ENCODE assay signal across 1 cellular context in the genomic region with DNA sequence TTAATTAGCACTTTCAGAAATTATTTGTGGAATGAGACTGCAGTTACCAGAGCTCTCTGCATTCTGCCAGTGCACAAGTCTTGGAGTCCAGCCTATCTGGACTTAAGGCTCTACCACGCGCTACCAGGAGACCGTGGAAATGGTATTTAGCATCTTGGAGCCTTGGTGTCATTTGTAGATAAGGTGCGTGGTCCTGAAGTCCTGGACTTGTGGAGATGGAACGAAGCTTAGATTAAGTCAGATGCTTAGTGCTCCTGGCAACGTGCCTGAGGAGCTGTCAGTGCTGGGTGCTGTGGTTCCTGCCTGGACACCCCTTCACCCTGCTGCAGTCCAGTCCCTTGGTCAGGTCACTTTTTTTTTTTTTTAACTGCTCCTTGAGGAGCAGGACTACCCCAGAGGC.
TF ChIP-seq lines count a peak whose summit lies in the region.

No MANE protein-coding gene starts in this region.

TF ChIP-seq in K562, 482 proteins besides CTCF, POLR2A, EP300 and RAD21 (continued from another document and continues in another):
- TF ChIP-seq, protein P1, sequence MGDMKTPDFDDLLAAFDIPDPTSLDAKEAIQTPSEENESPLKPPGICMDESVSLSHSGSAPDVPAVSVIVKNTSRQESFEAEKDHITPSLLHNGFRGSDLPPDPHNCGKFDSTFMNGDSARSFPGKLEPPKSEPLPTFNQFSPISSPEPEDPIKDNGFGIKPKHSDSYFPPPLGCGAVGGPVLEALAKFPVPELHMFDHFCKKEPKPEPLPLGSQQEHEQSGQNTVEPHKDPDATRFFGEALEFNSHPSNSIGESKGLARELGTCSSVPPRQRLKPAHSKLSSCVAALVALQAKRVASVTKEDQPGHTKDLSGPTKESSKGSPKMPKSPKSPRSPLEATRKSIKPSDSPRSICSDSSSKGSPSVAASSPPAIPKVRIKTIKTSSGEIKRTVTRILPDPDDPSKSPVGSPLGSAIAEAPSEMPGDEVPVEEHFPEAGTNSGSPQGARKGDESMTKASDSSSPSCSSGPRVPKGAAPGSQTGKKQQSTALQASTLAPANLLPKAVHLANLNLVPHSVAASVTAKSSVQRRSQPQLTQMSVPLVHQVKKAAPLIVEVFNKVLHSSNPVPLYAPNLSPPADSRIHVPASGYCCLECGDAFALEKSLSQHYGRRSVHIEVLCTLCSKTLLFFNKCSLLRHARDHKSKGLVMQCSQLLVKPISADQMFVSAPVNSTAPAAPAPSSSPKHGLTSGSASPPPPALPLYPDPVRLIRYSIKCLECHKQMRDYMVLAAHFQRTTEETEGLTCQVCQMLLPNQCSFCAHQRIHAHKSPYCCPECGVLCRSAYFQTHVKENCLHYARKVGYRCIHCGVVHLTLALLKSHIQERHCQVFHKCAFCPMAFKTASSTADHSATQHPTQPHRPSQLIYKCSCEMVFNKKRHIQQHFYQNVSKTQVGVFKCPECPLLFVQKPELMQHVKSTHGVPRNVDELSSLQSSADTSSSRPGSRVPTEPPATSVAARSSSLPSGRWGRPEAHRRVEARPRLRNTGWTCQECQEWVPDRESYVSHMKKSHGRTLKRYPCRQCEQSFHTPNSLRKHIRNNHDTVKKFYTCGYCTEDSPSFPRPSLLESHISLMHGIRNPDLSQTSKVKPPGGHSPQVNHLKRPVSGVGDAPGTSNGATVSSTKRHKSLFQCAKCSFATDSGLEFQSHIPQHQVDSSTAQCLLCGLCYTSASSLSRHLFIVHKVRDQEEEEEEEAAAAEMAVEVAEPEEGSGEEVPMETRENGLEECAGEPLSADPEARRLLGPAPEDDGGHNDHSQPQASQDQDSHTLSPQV (IDR thresholded peaks at IDR 0.05), result peak; percentile 91
- TF ChIP-seq ZBTB17 (CRISPR knock-in tag; IDR thresholded peaks at IDR 0.05) (no peak), TBL1XR1 (IDR thresholded peaks at IDR 0.05; ENCODE audit: low read length in 2 of 2) (peak in 1 of 2 experiments; percentile 62; a peak in 2 of 4 replicates), ARID1B (IDR thresholded peaks at IDR 0.05) (peak; percentile 93), MBD2 (IDR thresholded peaks at IDR 0.05; ENCODE audit: borderline replicate concordance, low read depth) (peak; percentile 33; the same call in 1 of the 2 replicates), MTA3 (IDR thresholded peaks at IDR 0.05; ENCODE audit: borderline replicate concordance) (peak; percentile 76; the same call in 1 of the 2 replicates), SMARCC2 (IDR thresholded peaks at IDR 0.05; ENCODE audit: low read depth) (peak; percentile 53), CCNT2 (IDR thresholded peaks at IDR 0.05; ENCODE audit: borderline replicate concordance, extremely low read depth, insufficient read length, low read depth, low read length) (peak; percentile 59), SMAD4 (CRISPR knock-in tag; conservative IDR thresholded peaks at IDR 0.05) (peak; percentile 61), ZEB2 (IDR thresholded peaks at IDR 0.05) (peak; percentile 77; the same call in 1 of the 2 replicates), HSF4 (CRISPR knock-in tag; IDR thresholded peaks at IDR 0.05; ENCODE audit: borderline replicate concordance) (no peak), STAT5A (IDR thresholded peaks at IDR 0.05; ENCODE audit: borderline replicate concordance, low read length) (peak; percentile 73), CREM (IDR thresholded peaks at IDR 0.05; ENCODE audit: low read depth) (peak; percentile 48; the same call in 1 of the 2 replicates), MYC (IDR thresholded peaks at IDR 0.05; ENCODE audit: low read depth, low read length) (peak; percentile 42; the same call in 1 of the 2 replicates), MYC (CRISPR knock-in tag; IDR thresholded peaks at IDR 0.05; ENCODE audit: borderline replicate concordance, low read depth) (no peak), THRAP3 (IDR thresholded peaks at IDR 0.05; ENCODE audit: borderline replicate concordance) (no peak), FOXM1 (IDR thresholded peaks at IDR 0.05; ENCODE audit: low read depth) (0 out of 2 replicates have a peak, but pooled peaks have one; percentile 49), FOXM1 (CRISPR knock-in tag; IDR thresholded peaks at IDR 0.05; ENCODE audit: low read depth) (no peak), IFI16 (CRISPR knock-in tag; IDR thresholded peaks at IDR 0.05) (no peak), U2AF1 (optimal IDR thresholded peaks at IDR 0.05; ENCODE audit: low read depth, low read length) (no peak), ZC3H4 (CRISPR knock-in tag; IDR thresholded peaks at IDR 0.05; ENCODE audit: borderline replicate concordance) (no peak), ZNF324 (CRISPR knock-in tag; IDR thresholded peaks at IDR 0.05) (no peak), CBX2 (IDR thresholded peaks at IDR 0.05; ENCODE audit: insufficient read depth, low read length, poor library complexity, severe bottlenecking) (no peak), CREB1 (IDR thresholded peaks at IDR 0.05) (0 out of 2 replicates have a peak, but pooled peaks have one; percentile 26), CREB1 (CRISPR knock-in tag; IDR thresholded peaks at IDR 0.05) (no peak), ZNF583 (CRISPR knock-in tag; IDR thresholded peaks at IDR 0.05) (peak; percentile 36; the same call in 1 of the 2 replicates), CHCHD3 (CRISPR knock-in tag; IDR thresholded peaks at IDR 0.05) (no peak)
- TF ChIP-seq, protein P2, sequence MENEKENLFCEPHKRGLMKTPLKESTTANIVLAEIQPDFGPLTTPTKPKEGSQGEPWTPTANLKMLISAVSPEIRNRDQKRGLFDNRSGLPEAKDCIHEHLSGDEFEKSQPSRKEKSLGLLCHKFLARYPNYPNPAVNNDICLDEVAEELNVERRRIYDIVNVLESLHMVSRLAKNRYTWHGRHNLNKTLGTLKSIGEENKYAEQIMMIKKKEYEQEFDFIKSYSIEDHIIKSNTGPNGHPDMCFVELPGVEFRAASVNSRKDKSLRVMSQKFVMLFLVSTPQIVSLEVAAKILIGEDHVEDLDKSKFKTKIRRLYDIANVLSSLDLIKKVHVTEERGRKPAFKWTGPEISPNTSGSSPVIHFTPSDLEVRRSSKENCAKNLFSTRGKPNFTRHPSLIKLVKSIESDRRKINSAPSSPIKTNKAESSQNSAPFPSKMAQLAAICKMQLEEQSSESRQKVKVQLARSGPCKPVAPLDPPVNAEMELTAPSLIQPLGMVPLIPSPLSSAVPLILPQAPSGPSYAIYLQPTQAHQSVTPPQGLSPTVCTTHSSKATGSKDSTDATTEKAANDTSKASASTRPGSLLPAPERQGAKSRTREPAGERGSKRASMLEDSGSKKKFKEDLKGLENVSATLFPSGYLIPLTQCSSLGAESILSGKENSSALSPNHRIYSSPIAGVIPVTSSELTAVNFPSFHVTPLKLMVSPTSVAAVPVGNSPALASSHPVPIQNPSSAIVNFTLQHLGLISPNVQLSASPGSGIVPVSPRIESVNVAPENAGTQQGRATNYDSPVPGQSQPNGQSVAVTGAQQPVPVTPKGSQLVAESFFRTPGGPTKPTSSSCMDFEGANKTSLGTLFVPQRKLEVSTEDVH (IDR thresholded peaks at IDR 0.05; ENCODE audit: low read depth, partially characterized antibody), result no peak
- TF ChIP-seq, protein P3, sequence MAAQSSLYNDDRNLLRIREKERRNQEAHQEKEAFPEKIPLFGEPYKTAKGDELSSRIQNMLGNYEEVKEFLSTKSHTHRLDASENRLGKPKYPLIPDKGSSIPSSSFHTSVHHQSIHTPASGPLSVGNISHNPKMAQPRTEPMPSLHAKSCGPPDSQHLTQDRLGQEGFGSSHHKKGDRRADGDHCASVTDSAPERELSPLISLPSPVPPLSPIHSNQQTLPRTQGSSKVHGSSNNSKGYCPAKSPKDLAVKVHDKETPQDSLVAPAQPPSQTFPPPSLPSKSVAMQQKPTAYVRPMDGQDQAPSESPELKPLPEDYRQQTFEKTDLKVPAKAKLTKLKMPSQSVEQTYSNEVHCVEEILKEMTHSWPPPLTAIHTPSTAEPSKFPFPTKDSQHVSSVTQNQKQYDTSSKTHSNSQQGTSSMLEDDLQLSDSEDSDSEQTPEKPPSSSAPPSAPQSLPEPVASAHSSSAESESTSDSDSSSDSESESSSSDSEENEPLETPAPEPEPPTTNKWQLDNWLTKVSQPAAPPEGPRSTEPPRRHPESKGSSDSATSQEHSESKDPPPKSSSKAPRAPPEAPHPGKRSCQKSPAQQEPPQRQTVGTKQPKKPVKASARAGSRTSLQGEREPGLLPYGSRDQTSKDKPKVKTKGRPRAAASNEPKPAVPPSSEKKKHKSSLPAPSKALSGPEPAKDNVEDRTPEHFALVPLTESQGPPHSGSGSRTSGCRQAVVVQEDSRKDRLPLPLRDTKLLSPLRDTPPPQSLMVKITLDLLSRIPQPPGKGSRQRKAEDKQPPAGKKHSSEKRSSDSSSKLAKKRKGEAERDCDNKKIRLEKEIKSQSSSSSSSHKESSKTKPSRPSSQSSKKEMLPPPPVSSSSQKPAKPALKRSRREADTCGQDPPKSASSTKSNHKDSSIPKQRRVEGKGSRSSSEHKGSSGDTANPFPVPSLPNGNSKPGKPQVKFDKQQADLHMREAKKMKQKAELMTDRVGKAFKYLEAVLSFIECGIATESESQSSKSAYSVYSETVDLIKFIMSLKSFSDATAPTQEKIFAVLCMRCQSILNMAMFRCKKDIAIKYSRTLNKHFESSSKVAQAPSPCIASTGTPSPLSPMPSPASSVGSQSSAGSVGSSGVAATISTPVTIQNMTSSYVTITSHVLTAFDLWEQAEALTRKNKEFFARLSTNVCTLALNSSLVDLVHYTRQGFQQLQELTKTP (IDR thresholded peaks at IDR 0.05; ENCODE audit: low read depth in 1 of 2, partially characterized antibody in 2 of 2), result peak in 1 of 2 experiments; percentile 21
- TF ChIP-seq, protein P4, sequence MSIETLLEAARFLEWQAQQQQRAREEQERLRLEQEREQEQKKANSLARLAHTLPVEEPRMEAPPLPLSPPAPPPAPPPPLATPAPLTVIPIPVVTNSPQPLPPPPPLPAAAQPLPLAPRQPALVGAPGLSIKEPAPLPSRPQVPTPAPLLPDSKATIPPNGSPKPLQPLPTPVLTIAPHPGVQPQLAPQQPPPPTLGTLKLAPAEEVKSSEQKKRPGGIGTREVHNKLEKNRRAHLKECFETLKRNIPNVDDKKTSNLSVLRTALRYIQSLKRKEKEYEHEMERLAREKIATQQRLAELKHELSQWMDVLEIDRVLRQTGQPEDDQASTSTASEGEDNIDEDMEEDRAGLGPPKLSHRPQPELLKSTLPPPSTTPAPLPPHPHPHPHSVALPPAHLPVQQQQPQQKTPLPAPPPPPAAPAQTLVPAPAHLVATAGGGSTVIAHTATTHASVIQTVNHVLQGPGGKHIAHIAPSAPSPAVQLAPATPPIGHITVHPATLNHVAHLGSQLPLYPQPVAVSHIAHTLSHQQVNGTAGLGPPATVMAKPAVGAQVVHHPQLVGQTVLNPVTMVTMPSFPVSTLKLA (conservative IDR thresholded peaks at IDR 0.05), result peak; percentile 21 to 65; a peak in 2 of 4 replicates
- TF ChIP-seq, protein P5, sequence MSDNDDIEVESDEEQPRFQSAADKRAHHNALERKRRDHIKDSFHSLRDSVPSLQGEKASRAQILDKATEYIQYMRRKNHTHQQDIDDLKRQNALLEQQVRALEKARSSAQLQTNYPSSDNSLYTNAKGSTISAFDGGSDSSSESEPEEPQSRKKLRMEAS (CRISPR knock-in tag; IDR thresholded peaks at IDR 0.05), result no peak
- TF ChIP-seq, protein P6, sequence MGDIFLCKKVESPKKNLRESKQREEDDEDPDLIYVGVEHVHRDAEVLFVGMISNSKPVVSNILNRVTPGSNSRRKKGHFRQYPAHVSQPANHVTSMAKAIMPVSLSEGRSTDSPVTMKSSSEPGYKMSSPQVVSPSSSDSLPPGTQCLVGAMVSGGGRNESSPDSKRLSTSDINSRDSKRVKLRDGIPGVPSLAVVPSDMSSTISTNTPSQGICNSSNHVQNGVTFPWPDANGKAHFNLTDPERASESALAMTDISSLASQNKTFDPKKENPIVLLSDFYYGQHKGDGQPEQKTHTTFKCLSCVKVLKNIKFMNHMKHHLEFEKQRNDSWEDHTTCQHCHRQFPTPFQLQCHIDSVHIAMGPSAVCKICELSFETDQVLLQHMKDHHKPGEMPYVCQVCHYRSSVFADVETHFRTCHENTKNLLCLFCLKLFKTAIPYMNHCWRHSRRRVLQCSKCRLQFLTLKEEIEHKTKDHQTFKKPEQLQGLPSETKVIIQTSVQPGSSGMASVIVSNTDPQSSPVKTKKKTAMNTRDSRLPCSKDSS (IDR thresholded peaks at IDR 0.05; ENCODE audit: low read depth, partially characterized antibody), result no peak
- TF ChIP-seq, protein P7, sequence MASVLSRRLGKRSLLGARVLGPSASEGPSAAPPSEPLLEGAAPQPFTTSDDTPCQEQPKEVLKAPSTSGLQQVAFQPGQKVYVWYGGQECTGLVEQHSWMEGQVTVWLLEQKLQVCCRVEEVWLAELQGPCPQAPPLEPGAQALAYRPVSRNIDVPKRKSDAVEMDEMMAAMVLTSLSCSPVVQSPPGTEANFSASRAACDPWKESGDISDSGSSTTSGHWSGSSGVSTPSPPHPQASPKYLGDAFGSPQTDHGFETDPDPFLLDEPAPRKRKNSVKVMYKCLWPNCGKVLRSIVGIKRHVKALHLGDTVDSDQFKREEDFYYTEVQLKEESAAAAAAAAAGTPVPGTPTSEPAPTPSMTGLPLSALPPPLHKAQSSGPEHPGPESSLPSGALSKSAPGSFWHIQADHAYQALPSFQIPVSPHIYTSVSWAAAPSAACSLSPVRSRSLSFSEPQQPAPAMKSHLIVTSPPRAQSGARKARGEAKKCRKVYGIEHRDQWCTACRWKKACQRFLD (CRISPR knock-in tag; IDR thresholded peaks at IDR 0.05), result peak; percentile 63; the same call in 1 of the 2 replicates
- TF ChIP-seq, protein P8, sequence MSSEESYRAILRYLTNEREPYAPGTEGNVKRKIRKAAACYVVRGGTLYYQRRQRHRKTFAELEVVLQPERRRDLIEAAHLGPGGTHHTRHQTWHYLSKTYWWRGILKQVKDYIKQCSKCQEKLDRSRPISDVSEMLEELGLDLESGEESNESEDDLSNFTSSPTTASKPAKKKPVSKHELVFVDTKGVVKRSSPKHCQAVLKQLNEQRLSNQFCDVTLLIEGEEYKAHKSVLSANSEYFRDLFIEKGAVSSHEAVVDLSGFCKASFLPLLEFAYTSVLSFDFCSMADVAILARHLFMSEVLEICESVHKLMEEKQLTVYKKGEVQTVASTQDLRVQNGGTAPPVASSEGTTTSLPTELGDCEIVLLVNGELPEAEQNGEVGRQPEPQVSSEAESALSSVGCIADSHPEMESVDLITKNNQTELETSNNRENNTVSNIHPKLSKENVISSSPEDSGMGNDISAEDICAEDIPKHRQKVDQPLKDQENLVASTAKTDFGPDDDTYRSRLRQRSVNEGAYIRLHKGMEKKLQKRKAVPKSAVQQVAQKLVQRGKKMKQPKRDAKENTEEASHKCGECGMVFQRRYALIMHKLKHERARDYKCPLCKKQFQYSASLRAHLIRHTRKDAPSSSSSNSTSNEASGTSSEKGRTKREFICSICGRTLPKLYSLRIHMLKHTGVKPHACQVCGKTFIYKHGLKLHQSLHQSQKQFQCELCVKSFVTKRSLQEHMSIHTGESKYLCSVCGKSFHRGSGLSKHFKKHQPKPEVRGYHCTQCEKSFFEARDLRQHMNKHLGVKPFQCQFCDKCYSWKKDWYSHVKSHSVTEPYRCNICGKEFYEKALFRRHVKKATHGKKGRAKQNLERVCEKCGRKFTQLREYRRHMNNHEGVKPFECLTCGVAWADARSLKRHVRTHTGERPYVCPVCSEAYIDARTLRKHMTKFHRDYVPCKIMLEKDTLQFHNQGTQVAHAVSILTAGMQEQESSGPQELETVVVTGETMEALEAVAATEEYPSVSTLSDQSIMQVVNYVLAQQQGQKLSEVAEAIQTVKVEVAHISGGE (CRISPR knock-in tag; IDR thresholded peaks at IDR 0.05), result peak in 1 of 3 experiments; percentile 34; a peak in 1 of 6 replicates
- TF ChIP-seq, protein P9, sequence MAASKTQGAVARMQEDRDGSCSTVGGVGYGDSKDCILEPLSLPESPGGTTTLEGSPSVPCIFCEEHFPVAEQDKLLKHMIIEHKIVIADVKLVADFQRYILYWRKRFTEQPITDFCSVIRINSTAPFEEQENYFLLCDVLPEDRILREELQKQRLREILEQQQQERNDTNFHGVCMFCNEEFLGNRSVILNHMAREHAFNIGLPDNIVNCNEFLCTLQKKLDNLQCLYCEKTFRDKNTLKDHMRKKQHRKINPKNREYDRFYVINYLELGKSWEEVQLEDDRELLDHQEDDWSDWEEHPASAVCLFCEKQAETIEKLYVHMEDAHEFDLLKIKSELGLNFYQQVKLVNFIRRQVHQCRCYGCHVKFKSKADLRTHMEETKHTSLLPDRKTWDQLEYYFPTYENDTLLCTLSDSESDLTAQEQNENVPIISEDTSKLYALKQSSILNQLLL (CRISPR knock-in tag; IDR thresholded peaks at IDR 0.05; ENCODE audit: borderline replicate concordance), result no peak
